Comparison of ENCODE assay signal across 16 cellular contexts in genomic region chr5:94218374-94218773, GRCh38.
DNase-seq lines count a peak whose midpoint lies in the region; ATAC-seq and TF ChIP-seq lines count a peak whose summit lies in the region.
"Had no signal": no experiment of that assay in that cellular context is flagged by ENCODE, and none has a peak within 500 bp of the region (broad histone marks: within the 10 kb centered on the region; RNA-seq: fewer than 3 reads in every experiment).

No MANE protein-coding gene starts in this region.

- dilution Hi-C loops in mammary epithelial cell (cut with HindIII; ENCODE audit: low sequenced_read_pairs), result no loop called here

- H3K36me3 Mint-ChIP-seq in progenitor cell of endocrine pancreas (ENCODE audit: insufficient read depth), result no peaks in the 10 kb centered on the region

- no peak overlapping the region for H3K9ac ChIP-seq in mammary epithelial cell (ENCODE audit: insufficient read depth, low read length)

- no peak overlapping the region for H3K4me2 ChIP-seq in mammary epithelial cell (ENCODE audit: insufficient read depth, low read depth, low read length)

- TF ChIP-seq CTCF in mammary epithelial cell (conservative IDR thresholded peaks at IDR 0.05 in 1 of 2, IDR thresholded peaks at IDR 0.05 in 1 of 2; ENCODE audit: extremely low read depth in 1 of 2, insufficient read depth in 1 of 2, low read depth in 1 of 2, low read length in 2 of 2), result no peak
- TF ChIP-seq CTCF in breast epithelium (IDR thresholded peaks at IDR 0.05), result no peak
- TF ChIP-seq CTCF in foreskin fibroblast (IDR thresholded peaks at IDR 0.05; ENCODE audit: low read depth, low read length), result no peak
- no peak for TF ChIP-seq CTCF in upper lobe of right lung (IDR thresholded peaks at IDR 0.05)
- no peak for TF ChIP-seq CTCF in progenitor cell of endocrine pancreas (IDR thresholded peaks at IDR 0.05; ENCODE audit: unreplicated experiment)

- CTCF ChIA-PET in mammary epithelial cell (lab: Charles Lee; ENCODE audit: low non-redundant PET), result no interaction called here

- peak; percentile 11 for DNase-seq in mammary epithelial cell
- no peak for DNase-seq in breast epithelium (ENCODE audit: low spot score in 2 of 2)
- DNase-seq in T1000 (lab: John Stamatoyannopoulos, UW), result peak; percentile 43
- peak; percentile 82 to 89 for DNase-seq in foreskin fibroblast
- no peak for DNase-seq in upper lobe of right lung
- no peak for DNase-seq in activated CD4-positive, alpha-beta T cell treated with anti-CD3 and anti-CD28 coated beads, Interleukin-2, amount 50 U/mL, for 4 hours
- no peak for DNase-seq in NCI-H187 (lab: John Stamatoyannopoulos, UW)
- no peak for DNase-seq in progenitor cell of endocrine pancreas (ENCODE audit: low spot score, unreplicated experiment)
- DNase-seq: activated T-cell treated with anti-CD3 and anti-CD28 coated beads, Interleukin-2, amount 50 U/mL, for 1 hour; DMS79 treated with DMSO at 0.1 percent for 48 hours; NCI-H524 treated with DMSO at 0.1 percent for 48 hours; SHP77; tibial artery had no signal

- no peak overlapping the region for H2AFZ ChIP-seq in mammary epithelial cell (ENCODE audit: low read depth, low read length)

- H3K36me3 ChIP-seq in mammary epithelial cell (ENCODE audit: insufficient read depth, low read length) (no peaks in the 10 kb centered on the region), breast epithelium (no peaks in the 10 kb centered on the region), upper lobe of right lung (no peaks in the 10 kb centered on the region)
- H3K36me3 ChIP-seq: ascending aorta, tibial artery had no signal

- H3K27me3 ChIP-seq in mammary epithelial cell (ENCODE audit: insufficient read depth, low read length), result no peaks in the 10 kb centered on the region
- H3K27me3 ChIP-seq in breast epithelium, result no peaks in the 10 kb centered on the region
- H3K27me3 ChIP-seq in upper lobe of right lung, result no peaks in the 10 kb centered on the region
- H3K27me3 ChIP-seq: ascending aorta, tibial artery had no signal

- no peaks in the 10 kb centered on the region for H3K9me3 ChIP-seq in mammary epithelial cell (replicated peaks; ENCODE audit: insufficient read depth, low read length)
- H3K9me3 ChIP-seq in breast epithelium, result no peaks in the 10 kb centered on the region
- no peaks in the 10 kb centered on the region for H3K9me3 ChIP-seq in upper lobe of right lung
- H3K9me3 ChIP-seq: ascending aorta, tibial artery had no signal

- no peaks in the 10 kb centered on the region for H3K4me1 Mint-ChIP-seq in progenitor cell of endocrine pancreas (ENCODE audit: low read depth)

- in situ Hi-C loops in mammary epithelial cell (cut with MboI; ENCODE audit: low sequenced_read_pairs in 2 of 2), result no loop called here

- peak; percentile 81 for ATAC-seq in upper lobe of right lung

- no peak overlapping the region for H3K4me3 ChIP-seq in mammary epithelial cell (replicated peaks in 1 of 3; ENCODE audit: insufficient read depth in 1 of 3, low read depth in 2 of 3, low read length in 3 of 3)
- H3K4me3 ChIP-seq in breast epithelium, result no peak overlapping the region
- no peak overlapping the region for H3K4me3 ChIP-seq in foreskin fibroblast (ENCODE audit: low read depth in 1 of 2, low read length in 2 of 2)
- no peak overlapping the region for H3K4me3 ChIP-seq in upper lobe of right lung
- H3K4me3 ChIP-seq: ascending aorta, skin epidermis, tibial artery had no signal

- H3K27ac Mint-ChIP-seq in progenitor cell of endocrine pancreas, result no peak overlapping the region

- H3K27ac ChIP-seq in mammary epithelial cell (ENCODE audit: insufficient read depth, low read depth, low read length) (no peak overlapping the region), breast epithelium (no peak overlapping the region), upper lobe of right lung (no peak overlapping the region)
- H3K27ac ChIP-seq: 22Rv1, ascending aorta, skin epidermis, tibial artery had no signal

- H3K4me3 Mint-ChIP-seq in progenitor cell of endocrine pancreas (ENCODE audit: low read depth), result no peak overlapping the region

- intact Hi-C loops in mammary epithelial cell (cut with micrococcal nuclease) (no loop called here), breast epithelium (cut with DNase I; ENCODE audit: low total_unique reads) (no loop called here), upper lobe of right lung (cut with DNase I) (no loop called here)

- H3K27me3 Mint-ChIP-seq in progenitor cell of endocrine pancreas, result peaks cover 14% of the 10 kb centered on the region

- H3K79me2 ChIP-seq in mammary epithelial cell (ENCODE audit: insufficient read depth, low read length), result no peaks in the 10 kb centered on the region

- no TSS peak for BruUV-seq in mammary epithelial cell (replicated peaks; lab: Mats Ljungman, UMichigan)

- H3K4me1 ChIP-seq in mammary epithelial cell (ENCODE audit: insufficient read depth, low read length) (no peaks in the 10 kb centered on the region), breast epithelium (no peaks in the 10 kb centered on the region), upper lobe of right lung (no peaks in the 10 kb centered on the region)
- H3K4me1 ChIP-seq: ascending aorta had no signal

- H4K20me1 ChIP-seq in mammary epithelial cell (ENCODE audit: insufficient read depth, low read length), result no peaks in the 10 kb centered on the region

- H3K9me3 Mint-ChIP-seq in progenitor cell of endocrine pancreas (ENCODE audit: low read depth), result no peaks in the 10 kb centered on the region

- no peak for TF ChIP-seq POLR2A in breast epithelium (IDR thresholded peaks at IDR 0.05)

Comparison
In these comparisons a context has a peak if more than half of its experiments do, and no peak if none do; other contexts are left out.
1. DNase-seq: peak in mammary epithelial cell (single experiment), T1000 (single experiment) and foreskin fibroblast (2 of 2); none in breast epithelium (0 of 2), upper lobe of right lung (single experiment), activated CD4-positive, alpha-beta T cell treated with anti-CD3 and anti-CD28 coated beads, Interleukin-2, amount 50 U/mL, for 4 hours (0 of 2), NCI-H187 (0 of 2) and progenitor cell of endocrine pancreas (single experiment).